Comparison of ENCODE assay signal across 20 cellular contexts in genomic region chr1:29603622-29604021, GRCh38.
"Had no signal": no experiment of that assay in that cellular context is flagged by ENCODE, and none has a peak within 500 bp of the region (broad histone marks: within the 10 kb centered on the region; RNA-seq: fewer than 3 reads in every experiment).

No MANE protein-coding gene starts in this region.

- H3K9me3 ChIP-seq: psoas muscle, sigmoid colon had no signal

- ATAC-seq: psoas muscle; stimulated activated naive B cell treated with anti-CD40 and anti-IgM and Interleukin-4, amounts not matched to agents 10 μg/mL and 1 μg/mL and 100 μg/mL, for 72 hours had no signal

- H3K27ac ChIP-seq: hepatocyte, left ventricle myocardium inferior, psoas muscle, sigmoid colon, skin epidermis, stomach had no signal

- H3K79me2 ChIP-seq: hepatocyte had no signal

- H3K4me3 Mint-ChIP-seq: naive B cell; nephron; stimulated activated naive B cell treated with anti-CD40 and anti-IgM and Interleukin-4, amounts not matched to agents 10 μg/mL and 1 μg/mL and 100 μg/mL, for 72 hours had no signal

- H3K4me2 ChIP-seq: hepatocyte had no signal

- H3K36me3 ChIP-seq: left ventricle myocardium inferior, sigmoid colon, stomach had no signal

- H3K4me1 ChIP-seq: left ventricle myocardium inferior, psoas muscle, sigmoid colon, stomach had no signal

- H3K27me3 ChIP-seq: hepatocyte had no signal

- H3K27ac Mint-ChIP-seq: nephron; stimulated activated naive B cell treated with anti-CD40 and anti-IgM and Interleukin-4, amounts not matched to agents 10 μg/mL and 1 μg/mL and 100 μg/mL, for 72 hours had no signal

- H2AFZ ChIP-seq: hepatocyte had no signal

- DNase-seq: cerebellar nuclear complex; dermis blood vessel endothelial cell; erythroblast; foreskin melanocyte; kidney glomerular epithelial cell; left ventricle myocardium inferior; mesendoderm; naive B cell; occipital lobe; psoas muscle; sigmoid colon; stimulated activated CD4-positive, alpha-beta T cell treated with anti-CD3 and anti-CD28 coated beads, Interleukin-2, amount 100 ng/mL, for 24 hours; stimulated activated CD4-positive, alpha-beta T cell treated with anti-CD3 and anti-CD28 coated beads, Interleukin-4, amount 100 ng/mL, for 4 hours; stimulated activated naive B cell treated with anti-CD40 and anti-IgM and Interleukin-4, amounts not matched to agents 10 μg/mL and 1 μg/mL and 100 μg/mL, for 72 hours; stomach; substantia nigra; trophoblast cell had no signal

- H3K4me3 ChIP-seq: hepatocyte, left ventricle myocardium inferior, psoas muscle, sigmoid colon, skin epidermis, stomach had no signal

- H3K4me1 Mint-ChIP-seq: naive B cell; nephron; stimulated activated naive B cell treated with anti-CD40 and anti-IgM and Interleukin-4, amounts not matched to agents 10 μg/mL and 1 μg/mL and 100 μg/mL, for 72 hours had no signal

- H3K36me3 Mint-ChIP-seq: naive B cell; stimulated activated naive B cell treated with anti-CD40 and anti-IgM and Interleukin-4, amounts not matched to agents 10 μg/mL and 1 μg/mL and 100 μg/mL, for 72 hours had no signal
